In genomic region chr14:20412876-20413784, GRCh38 we compare ENCODE assay signal across 8 cellular contexts. TPM values are rescaled to one million over a fixed set of nuclear protein-coding genes. Genes with fewer than 3 reads are reported as not detected.
A peak's percentile ranks its signal among the peaks of the same experiment; 100 is the strongest.
DNase-seq lines count a peak whose midpoint lies in the region; ATAC-seq and TF ChIP-seq lines count a peak whose summit lies in the region.

TSS of gene TEP1 (minus strand) at chr14:20413501. CDS start at chr14:20408439, 5,062 bp downstream.

- peak within 1 kb of the TSS; percentile 92 for H3K4me2 ChIP-seq in HCT116 (ENCODE audit: low read length)

- H3K4me1 ChIP-seq in ES-I3 (ENCODE audit: insufficient read depth, low read length), result peaks cover 9% of the 10 kb centered on the region
- peaks cover 11 to 41% of the 10 kb centered on the region in 2 experiments for H3K4me1 ChIP-seq in HCT116 (ENCODE audit: control insufficient read depth in 1 of 2, insufficient read depth in 2 of 2, low read length in 2 of 2)
- peaks cover 13 to 24% of the 10 kb centered on the region in 2 experiments for H3K4me1 ChIP-seq in neutrophil (ENCODE audit: control insufficient read depth in 1 of 2, insufficient read depth in 1 of 2, low read depth in 1 of 2, low read length in 1 of 2)
- peaks cover 2 to 28% (median 18%) of the 10 kb centered on the region in 5 donors for H3K4me1 ChIP-seq in subcutaneous abdominal adipose tissue (ENCODE audit: control insufficient read depth in 5 of 5, insufficient read depth in 5 of 5, low read length in 5 of 5)

- H3K36me3 ChIP-seq in ES-I3 (ENCODE audit: insufficient read depth, low read length) (no peaks in the 10 kb centered on the region), HCT116 (ENCODE audit: control insufficient read depth in 1 of 2, insufficient read depth in 2 of 2, low read length in 2 of 2) (peaks cover 0 to under 1% of the 10 kb centered on the region in 2 experiments; a peak in 1 of 4 replicates), SK-N-MC (ENCODE audit: insufficient read depth, low read length) (no peaks in the 10 kb centered on the region; the same call in 1 of the 2 replicates), neutrophil (peaks cover 4% of the 10 kb centered on the region), subcutaneous abdominal adipose tissue (ENCODE audit: control insufficient read depth in 5 of 5, insufficient read depth in 5 of 5, low read length in 5 of 5) (peaks cover 0 to 4% (median 4%) of the 10 kb centered on the region in 5 donors)

- ATAC-seq in HCT116, result peak; percentile 93

- no peaks in the 10 kb centered on the region for H4K20me1 ChIP-seq in HCT116 (ENCODE audit: insufficient read depth)

- H3K9me3 ChIP-seq in ES-I3 (ENCODE audit: control insufficient read depth, insufficient read depth, low read length) (no peaks in the 10 kb centered on the region), HCT116 (ENCODE audit: control insufficient read depth in 1 of 2, insufficient read depth in 1 of 2, low read depth in 1 of 2, low read length in 2 of 2) (no peaks in the 10 kb centered on the region), SK-N-MC (ENCODE audit: low read depth, low read length) (no peaks in the 10 kb centered on the region), neutrophil (no peaks in the 10 kb centered on the region), subcutaneous abdominal adipose tissue (ENCODE audit: control insufficient read depth in 5 of 5, low read length in 5 of 5) (no peaks in the 10 kb centered on the region)

- no peaks in the 10 kb centered on the region for H3K27me3 Mint-ChIP-seq in activated naive CD4-positive, alpha-beta T cell treated with anti-CD3 and anti-CD28 coated beads, Interleukin-2, amount 10 ng/mL, durations not matched to agents 7 days and 5 days

- H3K9me3 Mint-ChIP-seq in activated naive CD4-positive, alpha-beta T cell treated with anti-CD3 and anti-CD28 coated beads, Interleukin-2, amount 10 ng/mL, durations not matched to agents 7 days and 5 days, result no peaks in the 10 kb centered on the region

- H2AFZ ChIP-seq in HCT116 (ENCODE audit: low read depth, low read length, poor library complexity, severe bottlenecking), result peak within 1 kb of the TSS; percentile 94

- H3K36me3 Mint-ChIP-seq in activated naive CD4-positive, alpha-beta T cell treated with anti-CD3 and anti-CD28 coated beads, Interleukin-2, amount 10 ng/mL, durations not matched to agents 7 days and 5 days, result peaks cover 7% of the 10 kb centered on the region

- H3K4me1 Mint-ChIP-seq in activated naive CD4-positive, alpha-beta T cell treated with anti-CD3 and anti-CD28 coated beads, Interleukin-2, amount 10 ng/mL, durations not matched to agents 7 days and 5 days, result peaks cover 49% of the 10 kb centered on the region

- H3K79me2 ChIP-seq in HCT116 (ENCODE audit: insufficient read depth, low read length), result peaks cover 19% of the 10 kb centered on the region

- POLR2A ChIA-PET in HCT116 (lab: Charles Lee), result interaction anchor here (0.6 to 3.8 kb wide), 7 partner anchors 9 to 425 kb away, joined by 3 to 30 read pairs (median 8); partner anchors contain the start of genes APEX1, OSGEP, PARP2 and PIP4P1

- DNase-seq in HCT116 (ENCODE audit: low read depth, low spot score), result peak; percentile 58
- peak; percentile 72 for DNase-seq in NAMALWA (ENCODE audit: low spot score)
- DNase-seq in SK-N-MC (ENCODE audit: low read depth, low spot score), result no peak
- DNase-seq in activated naive CD4-positive, alpha-beta T cell treated with anti-CD3 and anti-CD28 coated beads, Interleukin-2, amount 10 ng/mL, durations not matched to agents 7 days and 5 days, result peak; percentile 85
- DNase-seq in germinal center (ENCODE audit: low spot score), result peak; percentile 75

- TF ChIP-seq RAD21 in HCT116 (IDR thresholded peaks at IDR 0.05; ENCODE audit: low read depth), result no peak

- CTCF ChIA-PET in HCT116 (lab: Charles Lee), result interaction anchor here (0.9 to 1.5 kb wide), 3 partner anchors 48 to 74 kb away, joined by 3 to 4 read pairs (median 3); partner anchors contain the start of gene PIP4P1
- CTCF ChIA-PET in activated naive CD4-positive, alpha-beta T cell treated with anti-CD3 and anti-CD28 coated beads, Interleukin-2, amount 10 ng/mL, durations not matched to agents 7 days and 5 days (lab: Charles Lee), result interaction anchor here (0.8 to 3.0 kb wide), 10 partner anchors 10 to 195 kb away, joined by 3 to 47 read pairs (median 6); partner anchors contain the start of genes APEX1 and OSGEP

- H3K27ac ChIP-seq in HCT116 (ENCODE audit: low read depth, low read length) (peak within 1 kb of the TSS; percentile 98), SK-N-MC (peak within 1 kb of the TSS; percentile 19; the same call in 1 of the 2 replicates), neutrophil (peak within 1 kb of the TSS; percentile 89), subcutaneous abdominal adipose tissue (ENCODE audit: low read depth, low read length) (peak within 1 kb of the TSS; percentile 85)

- TF ChIP-seq POLR2A in HCT116 (IDR thresholded peaks at IDR 0.05; ENCODE audit: borderline replicate concordance, extremely low read depth, insufficient read depth, insufficient read length), result no peak

- H3K27ac Mint-ChIP-seq in activated naive CD4-positive, alpha-beta T cell treated with anti-CD3 and anti-CD28 coated beads, Interleukin-2, amount 10 ng/mL, durations not matched to agents 7 days and 5 days, result peak within 1 kb of the TSS; percentile 90

- H3K4me3 ChIP-seq in HCT116 (replicated peaks in 1 of 2; ENCODE audit: low read depth in 1 of 2, low read length in 2 of 2) (peak within 1 kb of the TSS; percentile 91 to 96), SK-N-MC (peak within 1 kb of the TSS; percentile 87), neutrophil (ENCODE audit: low read depth in 1 of 2, low read length in 1 of 2) (peak within 1 kb of the TSS; percentile 75 to 89), subcutaneous abdominal adipose tissue (ENCODE audit: low read depth in 1 of 5, low read length in 5 of 5) (peak within 1 kb of the TSS; percentile 69 to 96 (median 92))

- BruUV-seq in HCT116 (replicated peaks; lab: Mats Ljungman, UMichigan), result TSS peak; percentile 74

- RAD21 ChIA-PET in HCT116 (lab: Charles Lee; ENCODE audit: low non-redundant PET in 1 of 2, low total read pairs in 2 of 2, uncharacterized antibody in 2 of 2, unreplicated experiment in 2 of 2), result interaction anchor here in 1 of 2 experiments (0.6 kb wide), 1 partner anchor 50 kb away, joined by 3 read pairs; no protein-coding TSS in a partner anchor

- intact Hi-C loops in HCT116 (cut with micrococcal nuclease), result loop anchor here (1.0 to 5.0 kb wide), 2 partner anchors 71 to 196 kb away; partner anchors contain the start of gene PARP2

- H3K9ac ChIP-seq in ES-I3 (ENCODE audit: low read depth, low read length) (peak within 1 kb of the TSS; percentile 87), HCT116 (ENCODE audit: low read length) (peak within 1 kb of the TSS; percentile 86), SK-N-MC (ENCODE audit: insufficient read length) (peak within 1 kb of the TSS; percentile 79), subcutaneous abdominal adipose tissue (ENCODE audit: low read length in 5 of 5) (peak within 1 kb of the TSS; percentile 81 to 89 (median 88))

- TF ChIP-seq CTCF in HCT116 (IDR thresholded peaks at IDR 0.05 in 2 of 3, conservative IDR thresholded peaks at IDR 0.05 in 1 of 3; ENCODE audit: borderline replicate concordance in 1 of 3, insufficient read depth in 1 of 3, low read depth in 2 of 3, low read length in 2 of 3) (no peak), neutrophil (IDR thresholded peaks at IDR 0.05) (no peak)

- H3K9me2 ChIP-seq in HCT116 (ENCODE audit: insufficient read depth), result no peaks in the 10 kb centered on the region

- no peaks in the 10 kb centered on the region for H3K27me3 ChIP-seq in HCT116 (ENCODE audit: insufficient read depth, low read length)
- no peaks in the 10 kb centered on the region for H3K27me3 ChIP-seq in neutrophil
- no peaks in the 10 kb centered on the region for H3K27me3 ChIP-seq in subcutaneous abdominal adipose tissue (ENCODE audit: control insufficient read depth in 5 of 5, insufficient read depth in 4 of 5, low read length in 5 of 5)

- H3K4me3 Mint-ChIP-seq in activated naive CD4-positive, alpha-beta T cell treated with anti-CD3 and anti-CD28 coated beads, Interleukin-2, amount 10 ng/mL, durations not matched to agents 7 days and 5 days, result peak within 1 kb of the TSS; percentile 94

TF ChIP-seq in HCT116, 20 proteins besides CTCF, POLR2A, EP300 and RAD21 (continues in another document):
- peak; percentile 22; the same call in 1 of the 2 replicates for TF ChIP-seq MAX (IDR thresholded peaks at IDR 0.05)
- no peak for TF ChIP-seq REST (IDR thresholded peaks at IDR 0.05; ENCODE audit: low read depth)
- no peak for TF ChIP-seq ELF1 (IDR thresholded peaks at IDR 0.05; ENCODE audit: borderline replicate concordance, low read depth)
- no peak for TF ChIP-seq JUND (IDR thresholded peaks at IDR 0.05)
- no peak for TF ChIP-seq ZFX (IDR thresholded peaks at IDR 0.05)
- no peak for TF ChIP-seq CBX3 (IDR thresholded peaks at IDR 0.05; ENCODE audit: low read depth)

RNA-seq across cellular contexts. Expression of gene TEP1, which starts in this region (rescaled TPM):
- 22.4 TPM for total RNA-seq in HCT116 (2021; ENCODE audit: unreplicated experiment)
- polyA plus RNA-seq in HCT116 (2012), result 12.9 and 13.3 TPM in 2 replicates

Comparison
In these comparisons a context has a peak if more than half of its experiments do, and no peak if none do; other contexts are left out.
1. H3K27ac ChIP-seq: peak in every context shown above with its lines; median percentile 98 in HCT116; 89 in neutrophil; 85 in subcutaneous abdominal adipose tissue; 19 in SK-N-MC.